10 cellular contexts compared by ENCODE assay signal in genomic region chr1:180157108-180157507, GRCh38. TPM values are rescaled to one million over a fixed set of nuclear protein-coding genes. Genes with fewer than 3 reads are reported as not detected.
DNase-seq lines count a peak whose midpoint lies in the region; ATAC-seq and TF ChIP-seq lines count a peak whose summit lies in the region.
"Had no signal": no experiment of that assay in that cellular context is flagged by ENCODE, and none has a peak within 500 bp of the region (broad histone marks: within the 10 kb centered on the region; RNA-seq: fewer than 3 reads in every experiment).

No MANE protein-coding gene starts in this region.

- H3K36me3 Mint-ChIP-seq in Caco-2 (ENCODE audit: insufficient read depth, unreplicated experiment) (peaks cover 10% of the 10 kb centered on the region), endothelial cell (ENCODE audit: low read depth, unreplicated experiment) (peaks cover 15% of the 10 kb centered on the region)
- H3K36me3 Mint-ChIP-seq in activated T-cell treated with anti-CD3 and anti-CD28 coated beads, Interleukin-2, amount 50 U/mL, for 4 hours (ENCODE audit: insufficient read depth) = peaks cover 3% of the 10 kb centered on the region

- H3K27ac ChIP-seq in PC-9 = peak overlapping the region; percentile 73
- H3K27ac ChIP-seq in SJCRH30 = no peak overlapping the region

- H3K4me1 ChIP-seq in Caco-2 (peaks cover 46% of the 10 kb centered on the region), PC-9 (replicated peaks; ENCODE audit: insufficient read depth) (peaks cover 44% of the 10 kb centered on the region), SJCRH30 (no peaks in the 10 kb centered on the region)

- TF ChIP-seq POLR2A in erythroblast (IDR thresholded peaks at IDR 0.05; ENCODE audit: low read length) = no peak

- TF ChIP-seq CTCF in Caco-2 (IDR thresholded peaks at IDR 0.05; ENCODE audit: insufficient read depth in 1 of 2, low read depth in 1 of 2, low read length in 1 of 2, severe bottlenecking in 1 of 2, unreplicated experiment in 1 of 2) (no peak), PC-9 (conservative IDR thresholded peaks at IDR 0.05) (no peak), endothelial cell (IDR thresholded peaks at IDR 0.05; ENCODE audit: unreplicated experiment) (no peak)

- H3K9me3 ChIP-seq in Caco-2 = no peaks in the 10 kb centered on the region
- H3K9me3 ChIP-seq in PC-9 (ENCODE audit: insufficient read depth, low read depth) = no peaks in the 10 kb centered on the region
- no peaks in the 10 kb centered on the region for H3K9me3 ChIP-seq in SJCRH30 (replicated peaks)

- intact Hi-C loops in Caco-2 (cut with micrococcal nuclease; ENCODE audit: unreplicated experiment) (loop anchor here (1.0 to 5.0 kb wide), 4 partner anchors 11 to 285 kb away; no protein-coding TSS in a partner anchor), PC-9 (cut with micrococcal nuclease; ENCODE audit: unreplicated experiment) (no loop called here)

- no peaks in the 10 kb centered on the region for H3K9me2 ChIP-seq in PC-9 (ENCODE audit: insufficient read depth)

- no peak for ATAC-seq in activated T-cell treated with anti-CD3 and anti-CD28 coated beads, Interleukin-2, amount 50 U/mL, for 4 hours
- ATAC-seq in HG02852 (IDR thresholded peaks at IDR 0.05; ENCODE audit: unreplicated experiment) = no peak
- ATAC-seq: left ventricle myocardium superior had no signal

- H3K36me3 ChIP-seq in Caco-2 (ENCODE audit: control insufficient read depth, insufficient read depth, low read length) (no peaks in the 10 kb centered on the region), PC-9 (ENCODE audit: low read depth) (peaks cover 14% of the 10 kb centered on the region; the same call in 1 of the 2 replicates), SJCRH30 (no peaks in the 10 kb centered on the region)

- H4K20me1 ChIP-seq in PC-9 (ENCODE audit: insufficient read depth) = no peaks in the 10 kb centered on the region; the same call in 1 of the 2 replicates

- H3K4me3 Mint-ChIP-seq in Caco-2 (ENCODE audit: unreplicated experiment) (peak overlapping the region; percentile 54), endothelial cell (ENCODE audit: unreplicated experiment) (peak overlapping the region; percentile 78)
- H3K4me3 Mint-ChIP-seq in activated T-cell treated with anti-CD3 and anti-CD28 coated beads, Interleukin-2, amount 50 U/mL, for 4 hours = no peak overlapping the region

- H3K27ac Mint-ChIP-seq in Caco-2 (ENCODE audit: unreplicated experiment) (peak overlapping the region; percentile 43), endothelial cell (ENCODE audit: unreplicated experiment) (no peak overlapping the region)

- peaks cover 31% of the 10 kb centered on the region; the same call in 1 of the 2 replicates for H3F3A ChIP-seq in PC-9 (ENCODE audit: insufficient read depth, low read depth)

- DNase-seq in Caco-2 (no peak), PC-9 (peak in 1 of 2 experiments; percentile 62), endothelial cell (ENCODE audit: low spot score) (no peak), non-pigmented ciliary epithelial cell (ENCODE audit: low read depth) (peak; percentile 23), erythroblast (lab: John Stamatoyannopoulos, UW) (no peak), SJCRH30 (no peak)
- DNase-seq in activated T-cell treated with anti-CD3 and anti-CD28 coated beads, Interleukin-2, amount 50 U/mL, for 4 hours = no peak
- DNase-seq: dorsolateral prefrontal cortex, left ventricle myocardium superior had no signal

- H3K27me3 ChIP-seq in Caco-2 (replicated peaks; ENCODE audit: control insufficient read depth, insufficient read depth, low read length) (no peaks in the 10 kb centered on the region), PC-9 (ENCODE audit: insufficient read depth, low read depth) (no peaks in the 10 kb centered on the region), SJCRH30 (no peaks in the 10 kb centered on the region)
- H3K27me3 ChIP-seq: dorsolateral prefrontal cortex had no signal

- H3K4me1 Mint-ChIP-seq in Caco-2 (ENCODE audit: low read depth, unreplicated experiment) (peaks cover 36% of the 10 kb centered on the region), endothelial cell (ENCODE audit: unreplicated experiment) (peaks cover 33% of the 10 kb centered on the region)
- peaks cover 23% of the 10 kb centered on the region for H3K4me1 Mint-ChIP-seq in activated T-cell treated with anti-CD3 and anti-CD28 coated beads, Interleukin-2, amount 50 U/mL, for 4 hours (ENCODE audit: low read depth)

- H3K9me3 Mint-ChIP-seq in Caco-2 (ENCODE audit: unreplicated experiment) = no peaks in the 10 kb centered on the region
- no peaks in the 10 kb centered on the region for H3K9me3 Mint-ChIP-seq in endothelial cell (ENCODE audit: unreplicated experiment)
- no peaks in the 10 kb centered on the region for H3K9me3 Mint-ChIP-seq in activated T-cell treated with anti-CD3 and anti-CD28 coated beads, Interleukin-2, amount 50 U/mL, for 4 hours

- H3K4me2 ChIP-seq in PC-9 = peak overlapping the region; percentile 85

- no peak overlapping the region for H2AFZ ChIP-seq in PC-9

- BruUV-seq in Caco-2 (replicated peaks; lab: Mats Ljungman, UMichigan) (no TSS peak), PC-9 (replicated peaks; lab: Mats Ljungman, UMichigan) (no TSS peak)

- H3K4me3 ChIP-seq in Caco-2 (ENCODE audit: low read depth, low read length) (no peak overlapping the region), PC-9 (peak overlapping the region; percentile 80; the same call in 1 of the 2 replicates), SJCRH30 (no peak overlapping the region)

- CTCF ChIA-PET in Caco-2 (lab: Charles Lee) = interaction anchor here (0.6 to 1.3 kb wide), 8 partner anchors 8 to 342 kb away, joined by 3 to 26 read pairs (median 4); no protein-coding TSS in a partner anchor
- CTCF ChIA-PET in PC-9 (lab: Charles Lee) = no interaction called here

- POLR2A ChIA-PET in Caco-2 (lab: Charles Lee) = interaction anchor here (1.1 kb wide), 1 partner anchor 22 kb away, joined by 3 read pairs; no protein-coding TSS in a partner anchor
- POLR2A ChIA-PET in PC-9 (lab: Charles Lee; ENCODE audit: unreplicated experiment) = no interaction called here

- peaks cover 74% of the 10 kb centered on the region for H3K79me2 ChIP-seq in PC-9 (ENCODE audit: low read depth)

- H3K27me3 Mint-ChIP-seq in Caco-2 (ENCODE audit: insufficient read depth, unreplicated experiment) (peaks cover 3% of the 10 kb centered on the region), endothelial cell (ENCODE audit: unreplicated experiment) (peaks cover 12% of the 10 kb centered on the region)
- H3K27me3 Mint-ChIP-seq in activated T-cell treated with anti-CD3 and anti-CD28 coated beads, Interleukin-2, amount 50 U/mL, for 4 hours (ENCODE audit: low read depth) = no peaks in the 10 kb centered on the region

RNA-seq across cellular contexts. Expression of gene QSOX1, which starts 2.4 kb away (rescaled TPM):
- total RNA-seq in Caco-2 (2022) = 12.1 and 17.0 TPM in 2 replicates
- total RNA-seq in PC-9 (2021) = 226 and 263 TPM in 2 replicates
- total RNA-seq in endothelial cell (ENCODE audit: unreplicated experiment) = 199 TPM
- total RNA-seq in activated T-cell treated with anti-CD3 and anti-CD28 coated beads, Interleukin-2, amount 50 U/mL, for 4 hours = 10 to 100 TPM; 34.3 to 38.5 (median 38.1) TPM
- total RNA-seq in SJCRH30 (2014; rRNA removed; shearing (Covaris generic)) = 9.8 and 11.6 TPM in 2 replicates
